Comparison of ENCODE assay signal across 7 cellular contexts in the genomic region with DNA sequence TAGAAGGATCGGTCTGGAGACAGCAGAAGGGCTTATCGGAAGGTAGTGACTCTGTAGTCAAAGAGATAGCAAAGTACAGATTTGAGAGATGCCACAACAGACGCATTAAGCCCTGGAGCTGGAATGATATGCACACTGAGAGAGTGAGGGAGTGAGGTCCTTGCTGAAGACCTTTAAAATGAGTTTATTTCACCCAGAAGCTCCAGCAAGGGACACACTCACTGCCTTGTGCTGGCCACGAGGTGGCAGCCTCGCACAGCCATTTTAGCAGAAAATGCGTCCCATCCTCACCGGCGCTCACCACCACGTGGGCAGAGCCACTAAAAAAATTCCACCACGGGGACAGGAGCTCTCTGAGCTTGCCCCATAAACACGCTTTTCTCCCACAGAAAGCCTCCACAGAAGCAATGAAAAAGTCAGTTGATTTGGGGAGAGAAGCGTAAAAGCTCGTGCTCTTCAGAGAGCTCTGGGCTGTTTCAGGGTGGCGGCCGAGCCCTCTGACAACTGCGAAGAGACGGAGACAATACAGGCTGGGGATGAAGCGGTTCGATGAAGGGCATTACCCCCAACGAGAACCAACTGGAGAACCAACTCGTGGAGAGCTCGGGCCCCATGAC.
DNase-seq lines count a peak whose midpoint lies in the region; ATAC-seq, FAIRE-seq and TF ChIP-seq lines count a peak whose summit lies in the region.

No MANE protein-coding gene starts in this region.

- FAIRE-seq in GM18507 (lab: Jason Lieb, UNC) (peak; percentile 64), astrocyte (lab: Jason Lieb, UNC) (no peak)

- DNase-seq in GM18507 (ENCODE audit: extremely low spot score, insufficient read length, low read depth) (peak; percentile 54), T-helper 22 cell (ENCODE audit: low read depth) (peak; percentile 54), astrocyte (ENCODE audit: low read depth) (peak; percentile 69), hepatic stellate cell (ENCODE audit: low spot score) (peak; percentile 73), sciatic nerve (ENCODE audit: low spot score) (peak; percentile 88)

- H3K27me3 Mint-ChIP-seq in astrocyte (ENCODE audit: low read depth, unreplicated experiment), result no peaks in the 10 kb centered on the region

- no peak overlapping the region for H3K4me3 ChIP-seq in astrocyte (ENCODE audit: insufficient read depth, low read depth, low read length)

- ATAC-seq in sciatic nerve (peak; percentile 73), HG03108 (IDR thresholded peaks at IDR 0.05; ENCODE audit: unreplicated experiment) (no peak)

- peaks cover 43% of the 10 kb centered on the region for H3K36me3 Mint-ChIP-seq in astrocyte (ENCODE audit: low read depth, unreplicated experiment)

- peaks cover 48% of the 10 kb centered on the region for H3K36me3 ChIP-seq in astrocyte (ENCODE audit: insufficient read depth, low read length)

- H3K4me1 ChIP-seq in astrocyte (ENCODE audit: insufficient read depth, low read length), result peaks cover 88% of the 10 kb centered on the region

- H3K79me2 ChIP-seq in astrocyte (ENCODE audit: insufficient read depth, low read length), result peaks cover 98% of the 10 kb centered on the region

- peaks cover 84% of the 10 kb centered on the region for H3K4me1 Mint-ChIP-seq in astrocyte (ENCODE audit: low read depth, unreplicated experiment)

- peak overlapping the region; percentile 62 for H3K4me3 Mint-ChIP-seq in astrocyte (ENCODE audit: unreplicated experiment)

- TF ChIP-seq CTCF in LNCAP (IDR thresholded peaks at IDR 0.05) (peak; percentile 88), astrocyte (IDR thresholded peaks at IDR 0.05; ENCODE audit: insufficient read depth, low read depth, low read length) (peak; percentile 86)

- peak overlapping the region; percentile 80 for H3K9ac ChIP-seq in astrocyte (ENCODE audit: low read length)

- H3K27me3 ChIP-seq in astrocyte (ENCODE audit: insufficient read depth, low read length), result no peaks in the 10 kb centered on the region

- H3K27ac ChIP-seq in astrocyte (ENCODE audit: low read depth, low read length), result peak overlapping the region; percentile 94

- H4K20me1 ChIP-seq in astrocyte (ENCODE audit: insufficient read depth, low read length), result peaks cover 92% of the 10 kb centered on the region

- H3K9me3 ChIP-seq in astrocyte (ENCODE audit: insufficient read depth, low read depth, low read length), result no peaks in the 10 kb centered on the region

- peak overlapping the region; percentile 93 for H3K27ac Mint-ChIP-seq in astrocyte (ENCODE audit: unreplicated experiment)

- no peak overlapping the region for H2AFZ ChIP-seq in astrocyte (ENCODE audit: low read depth, low read length)

- intact Hi-C loops in sciatic nerve (cut with DNase I), result loop anchor here (10.0 kb wide), 2 partner anchors 148 to 528 kb away; no protein-coding TSS in a partner anchor

- H3K9me3 Mint-ChIP-seq in astrocyte (ENCODE audit: unreplicated experiment), result no peaks in the 10 kb centered on the region

- peak overlapping the region; percentile 60 for H3K4me2 ChIP-seq in astrocyte (ENCODE audit: low read length)
